Comparison of ENCODE assay signal across 10 cellular contexts in the genomic region with DNA sequence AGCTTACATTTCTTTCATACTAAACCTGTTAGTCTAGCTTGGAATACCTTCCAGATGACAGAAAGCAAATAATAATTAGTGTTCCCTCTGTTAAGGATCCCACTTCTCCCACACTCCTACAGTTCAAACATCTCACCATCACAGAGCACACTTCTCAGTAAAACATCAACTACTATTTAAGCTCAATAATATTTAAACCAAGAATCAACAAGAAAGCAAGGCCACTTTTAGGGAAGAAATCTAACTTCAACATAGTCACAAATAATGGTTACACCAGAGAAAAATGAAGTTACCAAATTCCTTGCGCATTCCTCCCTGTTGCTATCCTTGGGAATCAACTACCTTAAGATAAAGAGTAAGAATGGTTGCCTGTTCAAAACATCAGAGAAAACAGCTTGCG. TPM values are rescaled to one million over a fixed set of nuclear protein-coding genes. Genes with fewer than 3 reads are reported as not detected.
DNase-seq lines count a peak whose midpoint lies in the region; ATAC-seq and TF ChIP-seq lines count a peak whose summit lies in the region.
"Had no signal": no experiment of that assay in that cellular context is flagged by ENCODE, and none has a peak within 500 bp of the region (broad histone marks: within the 10 kb centered on the region; RNA-seq: fewer than 3 reads in every experiment).

No MANE protein-coding gene starts in this region.

- peak overlapping the region; percentile 85 for H3K4me3 Mint-ChIP-seq in activated T-cell treated with anti-CD3 and anti-CD28 coated beads, Interleukin-2, amount 50 U/mL, for 24 hours
- peak overlapping the region; percentile 96 for H3K4me3 Mint-ChIP-seq in WTC11
- H3K4me3 Mint-ChIP-seq in stimulated activated naive B cell treated with anti-CD40 and anti-IgM and Interleukin-4, amounts not matched to agents 10 μg/mL and 1 μg/mL and 100 μg/mL, for 72 hours: peak overlapping the region; percentile 97

- peak overlapping the region; percentile 88 for H3K4me3 ChIP-seq in fibroblast of the aortic adventitia (ENCODE audit: low read depth, low read length)

- peak overlapping the region; percentile 83 for H3K27ac Mint-ChIP-seq in activated T-cell treated with anti-CD3 and anti-CD28 coated beads, Interleukin-2, amount 50 U/mL, for 24 hours
- no peak overlapping the region; the same call in 1 of the 2 replicates for H3K27ac Mint-ChIP-seq in WTC11
- peak overlapping the region; percentile 60 for H3K27ac Mint-ChIP-seq in stimulated activated naive B cell treated with anti-CD40 and anti-IgM and Interleukin-4, amounts not matched to agents 10 μg/mL and 1 μg/mL and 100 μg/mL, for 72 hours

- no peaks in the 10 kb centered on the region for H3K27me3 Mint-ChIP-seq in activated T-cell treated with anti-CD3 and anti-CD28 coated beads, Interleukin-2, amount 50 U/mL, for 24 hours
- peaks cover 18% of the 10 kb centered on the region for H3K27me3 Mint-ChIP-seq in WTC11 (ENCODE audit: low read depth)
- H3K27me3 Mint-ChIP-seq in stimulated activated naive B cell treated with anti-CD40 and anti-IgM and Interleukin-4, amounts not matched to agents 10 μg/mL and 1 μg/mL and 100 μg/mL, for 72 hours: no peaks in the 10 kb centered on the region

- ATAC-seq in WTC11 (no peak), GM21360 (IDR thresholded peaks at IDR 0.05; ENCODE audit: unreplicated experiment) (no peak)
- no peak for ATAC-seq in stimulated activated naive B cell treated with anti-CD40 and anti-IgM and Interleukin-4, amounts not matched to agents 10 μg/mL and 1 μg/mL and 100 μg/mL, for 72 hours (replicated peaks)

- TF ChIP-seq CTCF in WTC11 (IDR thresholded peaks at IDR 0.05) (no peak), fibroblast of the aortic adventitia (IDR thresholded peaks at IDR 0.05; ENCODE audit: insufficient read depth, low read length) (no peak)

- no peaks in the 10 kb centered on the region for H3K9me3 Mint-ChIP-seq in activated T-cell treated with anti-CD3 and anti-CD28 coated beads, Interleukin-2, amount 50 U/mL, for 24 hours
- peaks cover 13% of the 10 kb centered on the region for H3K9me3 Mint-ChIP-seq in WTC11
- H3K9me3 Mint-ChIP-seq in stimulated activated naive B cell treated with anti-CD40 and anti-IgM and Interleukin-4, amounts not matched to agents 10 μg/mL and 1 μg/mL and 100 μg/mL, for 72 hours: no peaks in the 10 kb centered on the region

- H3K36me3 Mint-ChIP-seq in activated T-cell treated with anti-CD3 and anti-CD28 coated beads, Interleukin-2, amount 50 U/mL, for 24 hours (ENCODE audit: low read depth): peaks cover 52% of the 10 kb centered on the region
- H3K36me3 Mint-ChIP-seq in WTC11: peaks cover 8% of the 10 kb centered on the region
- H3K36me3 Mint-ChIP-seq in stimulated activated naive B cell treated with anti-CD40 and anti-IgM and Interleukin-4, amounts not matched to agents 10 μg/mL and 1 μg/mL and 100 μg/mL, for 72 hours: peaks cover 18 to 32% of the 10 kb centered on the region in 2 donors

- H3K4me1 Mint-ChIP-seq in activated T-cell treated with anti-CD3 and anti-CD28 coated beads, Interleukin-2, amount 50 U/mL, for 24 hours (ENCODE audit: low read depth): peaks cover 57% of the 10 kb centered on the region
- peaks cover 16% of the 10 kb centered on the region for H3K4me1 Mint-ChIP-seq in WTC11
- peaks cover 17 to 43% of the 10 kb centered on the region in 2 donors for H3K4me1 Mint-ChIP-seq in stimulated activated naive B cell treated with anti-CD40 and anti-IgM and Interleukin-4, amounts not matched to agents 10 μg/mL and 1 μg/mL and 100 μg/mL, for 72 hours

- POLR2A ChIA-PET in WTC11 (lab: Charles Lee): no interaction called here

- DNase-seq in activated T-cell treated with anti-CD3 and anti-CD28 coated beads, Interleukin-2, amount 50 U/mL, for 24 hours: no peak
- DNase-seq in activated T-cell treated with anti-CD3 and anti-CD28 coated beads, Interleukin-2, amount 50 U/mL, for 48 hours: no peak
- DNase-seq in WTC11 (ENCODE audit: low spot score) (no peak), fibroblast of the aortic adventitia (ENCODE audit: low read depth) (no peak), nucleus accumbens (lab: John Stamatoyannopoulos, UW) (no peak), putamen (ENCODE audit: low spot score) (no peak)
- no peak for DNase-seq in stimulated activated naive B cell treated with anti-CD40 and anti-IgM and Interleukin-4, amounts not matched to agents 10 μg/mL and 1 μg/mL and 100 μg/mL, for 72 hours
- DNase-seq: caudate nucleus, NCI-H526 had no signal

- CTCF ChIA-PET in WTC11 (lab: Charles Lee): no interaction called here

TF ChIP-seq in WTC11, 78 proteins besides CTCF, POLR2A, EP300 and RAD21 (continues in another document):
- TF ChIP-seq ARID4B (CRISPR knock-in tag; IDR thresholded peaks at IDR 0.05; ENCODE audit: borderline replicate concordance) (no peak), FOXK1 (CRISPR knock-in tag; IDR thresholded peaks at IDR 0.05) (no peak), ATF2 (CRISPR knock-in tag; IDR thresholded peaks at IDR 0.05; ENCODE audit: borderline replicate concordance, low read depth) (no peak), TEAD4 (CRISPR knock-in tag; IDR thresholded peaks at IDR 0.05) (no peak), TEAD1 (CRISPR knock-in tag; IDR thresholded peaks at IDR 0.05) (no peak), SMAD4 (CRISPR knock-in tag; IDR thresholded peaks at IDR 0.05) (no peak)
- TF ChIP-seq, protein P1, sequence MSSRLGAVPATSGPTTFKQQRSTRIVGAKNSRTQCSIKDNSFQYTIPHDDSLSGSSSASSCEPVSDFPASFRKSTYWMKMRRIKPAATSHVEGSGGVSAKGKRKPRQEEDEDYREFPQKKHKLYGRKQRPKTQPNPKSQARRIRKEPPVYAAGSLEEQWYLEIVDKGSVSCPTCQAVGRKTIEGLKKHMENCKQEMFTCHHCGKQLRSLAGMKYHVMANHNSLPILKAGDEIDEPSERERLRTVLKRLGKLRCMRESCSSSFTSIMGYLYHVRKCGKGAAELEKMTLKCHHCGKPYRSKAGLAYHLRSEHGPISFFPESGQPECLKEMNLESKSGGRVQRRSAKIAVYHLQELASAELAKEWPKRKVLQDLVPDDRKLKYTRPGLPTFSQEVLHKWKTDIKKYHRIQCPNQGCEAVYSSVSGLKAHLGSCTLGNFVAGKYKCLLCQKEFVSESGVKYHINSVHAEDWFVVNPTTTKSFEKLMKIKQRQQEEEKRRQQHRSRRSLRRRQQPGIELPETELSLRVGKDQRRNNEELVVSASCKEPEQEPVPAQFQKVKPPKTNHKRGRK (CRISPR knock-in tag; IDR thresholded peaks at IDR 0.05; ENCODE audit: borderline replicate concordance): no peak
- TF ChIP-seq, protein P2, sequence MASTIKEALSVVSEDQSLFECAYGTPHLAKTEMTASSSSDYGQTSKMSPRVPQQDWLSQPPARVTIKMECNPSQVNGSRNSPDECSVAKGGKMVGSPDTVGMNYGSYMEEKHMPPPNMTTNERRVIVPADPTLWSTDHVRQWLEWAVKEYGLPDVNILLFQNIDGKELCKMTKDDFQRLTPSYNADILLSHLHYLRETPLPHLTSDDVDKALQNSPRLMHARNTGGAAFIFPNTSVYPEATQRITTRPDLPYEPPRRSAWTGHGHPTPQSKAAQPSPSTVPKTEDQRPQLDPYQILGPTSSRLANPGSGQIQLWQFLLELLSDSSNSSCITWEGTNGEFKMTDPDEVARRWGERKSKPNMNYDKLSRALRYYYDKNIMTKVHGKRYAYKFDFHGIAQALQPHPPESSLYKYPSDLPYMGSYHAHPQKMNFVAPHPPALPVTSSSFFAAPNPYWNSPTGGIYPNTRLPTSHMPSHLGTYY (CRISPR knock-in tag; IDR thresholded peaks at IDR 0.05): no peak

RNA-seq across cellular contexts. Expression of gene SNX14, which starts 1.6 kb away (rescaled TPM):
- total RNA-seq in WTC11 (2021): 34.3 to 42.6 TPM (median 36.4 TPM) in 3 replicates
- total RNA-seq in fibroblast of the aortic adventitia (ENCODE audit: low replicate concordance): 99.1 and 188 TPM in 2 replicates

RNA-seq across cellular contexts. Expression of gene SYNCRIP, which starts 50.6 kb away (rescaled TPM):
- 139 to 150 TPM (median 144 TPM) in 3 replicates for total RNA-seq in WTC11 (2021)
- 90.5 and 95.1 TPM in 2 replicates for total RNA-seq in fibroblast of the aortic adventitia (ENCODE audit: low replicate concordance)
